Comparison of ENCODE assay signal across 29 cellular contexts in genomic region chr1:147214842-147215539, GRCh38. TPM values are rescaled to one million over a fixed set of nuclear protein-coding genes. Genes with fewer than 3 reads are reported as not detected.
DNase-seq lines count a peak whose midpoint lies in the region; ATAC-seq and TF ChIP-seq lines count a peak whose summit lies in the region.
"Had no signal": no experiment of that assay in that cellular context is flagged by ENCODE, and none has a peak within 500 bp of the region (broad histone marks: within the 10 kb centered on the region; RNA-seq: fewer than 3 reads in every experiment).

No MANE protein-coding gene starts in this region.

- H3K9ac ChIP-seq in SK-N-SH: no peak overlapping the region

- TF ChIP-seq RAD21 in SK-N-SH (IDR thresholded peaks at IDR 0.05; ENCODE audit: low read length): no peak

- H4K20me1 ChIP-seq in SK-N-SH (ENCODE audit: insufficient read depth): no peaks in the 10 kb centered on the region

- CTCF ChIA-PET in SK-N-SH (lab: Yijun Ruan, JAX): interaction anchor here (0.6 to 1.6 kb wide), 3 partner anchors 10 to 124 kb away, joined by 3 to 5 read pairs (median 3); partner anchors contain the start of genes CHD1L and FMO5

- no peak for TF ChIP-seq EP300 in SK-N-SH (IDR thresholded peaks at IDR 0.05; ENCODE audit: borderline replicate concordance in 1 of 2, low read depth in 1 of 2, low read length in 1 of 2)

- H2AFZ ChIP-seq in SK-N-SH (ENCODE audit: low read depth): no peak overlapping the region
- H2AFZ ChIP-seq: GM23338 had no signal

- H3K27me3 ChIP-seq in SK-N-SH (ENCODE audit: insufficient read depth) (no peaks in the 10 kb centered on the region), right atrium auricular region (no peaks in the 10 kb centered on the region)
- H3K27me3 ChIP-seq: gastroesophageal sphincter, neutrophil, spleen, tibial nerve had no signal

- no peaks in the 10 kb centered on the region for H3F3A ChIP-seq in SK-N-SH (replicated peaks; ENCODE audit: insufficient read depth)

- in situ Hi-C loops in GM13976 (cut with MboI; ENCODE audit: low sequenced_read_pairs, unreplicated experiment): no loop called here

- H3K4me3 ChIP-seq in SK-N-SH (ENCODE audit: low read depth in 2 of 2, low read length in 1 of 2): no peak overlapping the region
- H3K4me3 ChIP-seq in right atrium auricular region: no peak overlapping the region
- H3K4me3 ChIP-seq: gastroesophageal sphincter, GM23338, spleen, tibial nerve had no signal

- POLR2A ChIA-PET in SK-N-SH (lab: Yijun Ruan, JAX): no interaction called here

- no peak overlapping the region for H3K4me2 ChIP-seq in SK-N-SH
- H3K4me2 ChIP-seq: GM23338 had no signal

- H3K79me2 ChIP-seq in SK-N-SH (ENCODE audit: insufficient read depth): no peaks in the 10 kb centered on the region

- H3K27ac ChIP-seq in SK-N-SH (ENCODE audit: low read depth in 2 of 2, low read length in 1 of 2): no peak overlapping the region
- H3K27ac ChIP-seq in right atrium auricular region: no peak overlapping the region
- H3K27ac ChIP-seq: epithelial cell of prostate, gastroesophageal sphincter, neutrophil, spleen, tibial nerve had no signal

- H3K9me2 ChIP-seq in SK-N-SH: no peaks in the 10 kb centered on the region

- H3K9me3 ChIP-seq in SK-N-SH: no peaks in the 10 kb centered on the region
- H3K9me3 ChIP-seq in right atrium auricular region: no peaks in the 10 kb centered on the region
- H3K9me3 ChIP-seq: BE2C, gastroesophageal sphincter, neutrophil, spleen, tibial nerve had no signal

- H3K4me1 ChIP-seq in SK-N-SH (ENCODE audit: control insufficient read depth in 1 of 2, insufficient read depth in 2 of 2, low read depth in 1 of 2, low read length in 1 of 2) (no peaks in the 10 kb centered on the region; a peak in 1 of 4 replicates), right atrium auricular region (peaks cover 0 to 6% of the 10 kb centered on the region in 2 donors)
- H3K4me1 ChIP-seq: BE2C, gastroesophageal sphincter, tibial nerve had no signal

- ATAC-seq in SK-N-SH treated with all-trans-retinoic acid at 6 μM for 48 hours: peak; percentile 38; the same call in 2 of the 3 replicates
- ATAC-seq: gastroesophageal sphincter, GM23338 had no signal

- H3K36me3 ChIP-seq in SK-N-SH (replicated peaks in 1 of 2; ENCODE audit: control insufficient read depth in 1 of 2, insufficient read depth in 2 of 2, low read length in 1 of 2): no peaks in the 10 kb centered on the region
- H3K36me3 ChIP-seq in right atrium auricular region: no peaks in the 10 kb centered on the region
- H3K36me3 ChIP-seq: BE2C, neutrophil had no signal

- DNase-seq in SK-N-SH: no peak
- DNase-seq in astrocyte of the hippocampus (ENCODE audit: low read depth, low spot score): peak; percentile 9
- DNase-seq in iris pigment epithelial cell (ENCODE audit: low read depth): peak; percentile 27
- DNase-seq in GM13976 (ENCODE audit: low spot score): no peak
- DNase-seq in activated CD4-positive, alpha-beta T cell treated with anti-CD3 and anti-CD28 coated beads for 4 hours: no peak
- DNase-seq in HUDEP-2 (lab: John Stamatoyannopoulos, UW; ENCODE audit: unreplicated experiment in 76 of 76): no peak
- DNase-seq in right atrium auricular region (ENCODE audit: low spot score): no peak
- DNase-seq: activated CD4-positive, alpha-beta T cell treated with anti-CD3 and anti-CD28 coated beads for 1 hour; activated naive CD4-positive, alpha-beta T cell treated with anti-CD3 and anti-CD28 coated beads for 36 hours; activated T-cell treated with anti-CD3 and anti-CD28 coated beads, Interleukin-2, amount 50 U/mL, for 48 hours; amygdala; BE2C; Calu3; IMR-90; kidney; mammary epithelial cell; NCI-H1417; NCI-H2107; NCI-H510A treated with DMSO at 0.1 percent for 48 hours; spleen; stimulated activated CD4-positive, alpha-beta T cell treated with anti-CD3 and anti-CD28 coated beads, Interleukin-4, amount 100 ng/mL, for 1 hour; T-helper 9 cell had no signal

- no peak for TF ChIP-seq CTCF in SK-N-SH (IDR thresholded peaks at IDR 0.05)
- TF ChIP-seq CTCF in GM13976 (IDR thresholded peaks at IDR 0.05; ENCODE audit: borderline replicate concordance, control extremely low read depth, extremely low read depth, insufficient read depth, missing control alignments): no peak
- no peak for TF ChIP-seq CTCF in right atrium auricular region (IDR thresholded peaks at IDR 0.05)

TF ChIP-seq in SK-N-SH treated with all-trans-retinoic acid at 6 μM for 48 hours, 23 proteins besides CTCF, POLR2A, EP300 and RAD21 (continues in another document):
- no peak for TF ChIP-seq PATZ1 (CRISPR knock-in tag; IDR thresholded peaks at IDR 0.05; ENCODE audit: borderline replicate concordance)
- TF ChIP-seq BACH2 (CRISPR knock-in tag; IDR thresholded peaks at IDR 0.05; ENCODE audit: borderline replicate concordance): no peak
- no peak for TF ChIP-seq ZNF70 (CRISPR knock-in tag; IDR thresholded peaks at IDR 0.05)
- TF ChIP-seq SNAI2 (CRISPR knock-in tag; IDR thresholded peaks at IDR 0.05): no peak
- no peak for TF ChIP-seq TCF4 (CRISPR knock-in tag; IDR thresholded peaks at IDR 0.05; ENCODE audit: borderline replicate concordance)

TF ChIP-seq in SK-N-SH, 30 proteins besides CTCF, POLR2A, EP300 and RAD21:
- TF ChIP-seq MAX (IDR thresholded peaks at IDR 0.05; ENCODE audit: low read depth) (no peak), GATA2 (CRISPR knock-in tag; IDR thresholded peaks at IDR 0.05) (no peak), SIN3A (IDR thresholded peaks at IDR 0.05; ENCODE audit: borderline replicate concordance, low read depth, low read length) (no peak), EZH2phosphoT487 (IDR thresholded peaks at IDR 0.05; ENCODE audit: borderline replicate concordance, low read depth) (no peak), PBX3 (IDR thresholded peaks at IDR 0.05) (no peak), CHD2 (IDR thresholded peaks at IDR 0.05; ENCODE audit: low read length, partially characterized antibody) (no peak), TEAD4 (IDR thresholded peaks at IDR 0.05; ENCODE audit: borderline replicate concordance, insufficient read depth) (no peak), RXRA (IDR thresholded peaks at IDR 0.05; ENCODE audit: borderline replicate concordance, low read depth) (no peak), USF1 (IDR thresholded peaks at IDR 0.05; ENCODE audit: borderline replicate concordance, low read depth) (no peak)

RNA-seq across cellular contexts. Expression of gene FMO5, which starts 10.1 kb away (rescaled TPM):
- 0.30 and 0.50 TPM in 2 replicates for polyA plus RNA-seq in SK-N-SH (2012; rRNA removed)
- 0.55 and 0.76 TPM in 2 replicates for polyA plus RNA-seq in SK-N-SH (2012; cell fraction: cytosol; rRNA removed)
- 1.2 and 1.4 TPM in 2 replicates for polyA plus RNA-seq in SK-N-SH (2012; cell fraction: nucleus; rRNA removed)
- 1 to 10 TPM in 1 of 2 donors, under 1 TPM in 1; 0.86 to 1.1 TPM for total RNA-seq in right atrium auricular region
- total RNA-seq: A172 had no signal

RNA-seq across cellular contexts. Expression of gene CHD1L, which starts 27.5 kb away (rescaled TPM):
- 24.7 and 37.2 TPM in 2 replicates for polyA plus RNA-seq in SK-N-SH (2012; rRNA removed)
- 32.3 and 34.1 TPM in 2 replicates for polyA plus RNA-seq in SK-N-SH (2012; cell fraction: cytosol; rRNA removed)
- 28.2 and 53.7 TPM in 2 replicates for polyA plus RNA-seq in SK-N-SH (2012; cell fraction: nucleus; rRNA removed)
- total RNA-seq in right atrium auricular region: 1 to 10 TPM; 5.5 to 7.1 TPM

RNA-seq across cellular contexts. Expression of gene PRKAB2, which starts 42.7 kb away (rescaled TPM):
- polyA plus RNA-seq in SK-N-SH (2012; rRNA removed): 6.2 and 9.4 TPM in 2 replicates
- 5.6 TPM in 2 replicates for polyA plus RNA-seq in SK-N-SH (2012; cell fraction: cytosol; rRNA removed)
- polyA plus RNA-seq in SK-N-SH (2012; cell fraction: nucleus; rRNA removed): 14.9 and 30.6 TPM in 2 replicates
- total RNA-seq in right atrium auricular region: 10 to 100 TPM; 13.4 to 22.6 TPM

Comparison
In these comparisons a context has a peak if more than half of its experiments do, and no peak if none do; other contexts are left out.
1. DNase-seq: peak in astrocyte of the hippocampus (single experiment) and iris pigment epithelial cell (single experiment); none in SK-N-SH (single experiment), GM13976 (single experiment), activated CD4-positive, alpha-beta T cell treated with anti-CD3 and anti-CD28 coated beads for 4 hours (0 of 2), HUDEP-2 (0 of 76) and right atrium auricular region (single experiment).